ENCODE assay signal across 1 cellular context in genomic region chr15:88542342-88542733, GRCh38.
TF ChIP-seq lines count a peak whose summit lies in the region.

No MANE protein-coding gene starts in this region.

TF ChIP-seq in SK-N-SH treated with all-trans-retinoic acid at 6 μM for 48 hours, 23 proteins besides CTCF, POLR2A, EP300 and RAD21 (continued from another document):
- TF ChIP-seq POU6F1 (CRISPR knock-in tag; IDR thresholded peaks at IDR 0.05; ENCODE audit: borderline replicate concordance, low read depth) = no peak
- TF ChIP-seq RARB (CRISPR knock-in tag; IDR thresholded peaks at IDR 0.05) = no peak
- TF ChIP-seq ARNTL (CRISPR knock-in tag; IDR thresholded peaks at IDR 0.05; ENCODE audit: borderline replicate concordance, low read depth) = no peak
- TF ChIP-seq CSRNP3 (CRISPR knock-in tag; IDR thresholded peaks at IDR 0.05) = no peak
- peak; percentile 50; the same call in 1 of the 2 replicates for TF ChIP-seq PATZ1 (CRISPR knock-in tag; IDR thresholded peaks at IDR 0.05; ENCODE audit: borderline replicate concordance)
- TF ChIP-seq TSHZ2 (CRISPR knock-in tag; IDR thresholded peaks at IDR 0.05) = no peak
- TF ChIP-seq BACH2 (CRISPR knock-in tag; IDR thresholded peaks at IDR 0.05; ENCODE audit: borderline replicate concordance) = no peak
- no peak for TF ChIP-seq PPARA (CRISPR knock-in tag; IDR thresholded peaks at IDR 0.05; ENCODE audit: borderline replicate concordance)
- TF ChIP-seq CSDC2 (CRISPR knock-in tag; IDR thresholded peaks at IDR 0.05) = no peak
- TF ChIP-seq TCF4 (CRISPR knock-in tag; IDR thresholded peaks at IDR 0.05; ENCODE audit: borderline replicate concordance) = no peak
- peak; percentile 79 for TF ChIP-seq ISL1 (CRISPR knock-in tag; IDR thresholded peaks at IDR 0.05)
- no peak for TF ChIP-seq ZNF8 (CRISPR knock-in tag; IDR thresholded peaks at IDR 0.05)
